Comparison of ENCODE assay signal across 14 cellular contexts in genomic region chr16:25020112-25020591, GRCh38. TPM values are rescaled to one million over a fixed set of nuclear protein-coding genes. Genes with fewer than 3 reads are reported as not detected.
A peak's percentile ranks its signal among the peaks of the same experiment; 100 is the strongest.
DNase-seq lines count a peak whose midpoint lies in the region; FAIRE-seq and TF ChIP-seq lines count a peak whose summit lies in the region.
"Had no signal": no experiment of that assay in that cellular context is flagged by ENCODE, and none has a peak within 500 bp of the region (broad histone marks: within the 10 kb centered on the region; RNA-seq: fewer than 3 reads in every experiment).

No MANE protein-coding gene starts in this region.

- CTCF ChIA-PET in OCI-LY7 (lab: Charles Lee; ENCODE audit: unreplicated experiment): no interaction called here

- peak overlapping the region in 10 of 11 experiments; percentile 18 to 82 (median 74); a peak in 19 of 22 replicates for H3K9ac ChIP-seq in BLaER1 treated with 17β-estradiol and CSF1 and Interleukin-3, amounts not matched to agents 10 nM and 100 nM

- H3K9me2 ChIP-seq in OCI-LY7 (ENCODE audit: insufficient read depth, low read length): no peaks in the 10 kb centered on the region

- no peaks in the 10 kb centered on the region for H3K27me3 ChIP-seq in BLaER1 treated with 17β-estradiol and CSF1 and Interleukin-3, amounts not matched to agents 10 nM and 100 nM
- H3K27me3 ChIP-seq in GM06990 (replicated peaks; ENCODE audit: control insufficient read depth, insufficient read depth, low read length) (no peaks in the 10 kb centered on the region), H7 (ENCODE audit: control insufficient read depth, insufficient read depth, low read length) (no peaks in the 10 kb centered on the region)
- H3K27me3 ChIP-seq: left lung had no signal

- DNase-seq in GM06990 (ENCODE audit: extremely low read depth, insufficient read length): no peak
- no peak for DNase-seq in OCI-LY7 (ENCODE audit: low spot score)
- DNase-seq in fibroblast of the aortic adventitia (ENCODE audit: low read depth): peak; percentile 33
- no peak for DNase-seq in H7
- DNase-seq in caudate nucleus (lab: John Stamatoyannopoulos, UW): no peak
- no peak for DNase-seq in stimulated activated CD4-positive, alpha-beta T cell treated with anti-CD3 and anti-CD28 coated beads, Interleukin-1b, Interleukin-23, amount 100 ng/mL, for 48 hours
- DNase-seq in H54 (ENCODE audit: insufficient read length, low spot score): no peak
- DNase-seq: H9, left lung, NCI-H1105, NCI-H226, trophoblast cell had no signal

- TF ChIP-seq CTCF in GM06990 (IDR thresholded peaks at IDR 0.05; ENCODE audit: insufficient read depth, low read length, poor library complexity, severe bottlenecking) (no peak), OCI-LY7 (conservative IDR thresholded peaks at IDR 0.05; ENCODE audit: low read length) (no peak), fibroblast of the aortic adventitia (IDR thresholded peaks at IDR 0.05; ENCODE audit: insufficient read depth, low read length) (no peak)

- POLR2A ChIA-PET in OCI-LY7 (lab: Charles Lee): interaction anchor here (0.7 to 2.0 kb wide), 8 partner anchors 10 to 90 kb away, joined by 3 to 8 read pairs (median 4); no protein-coding TSS in a partner anchor

- H4K20me1 ChIP-seq in BLaER1 treated with 17β-estradiol and CSF1 and Interleukin-3, amounts not matched to agents 10 nM and 100 nM: no peaks in the 10 kb centered on the region
- H4K20me1 ChIP-seq in OCI-LY7 (ENCODE audit: insufficient read depth, low read length): no peaks in the 10 kb centered on the region

- no peaks in the 10 kb centered on the region for H3K9me3 ChIP-seq in BLaER1 treated with 17β-estradiol and CSF1 and Interleukin-3, amounts not matched to agents 10 nM and 100 nM (replicated peaks in 1 of 11)
- H3K9me3 ChIP-seq in OCI-LY7 (ENCODE audit: low read length): no peaks in the 10 kb centered on the region
- H3K9me3 ChIP-seq: left lung had no signal

- TF ChIP-seq POLR2A in H54 (IDR thresholded peaks at IDR 0.05; ENCODE audit: low read depth, low read length): no peak

- peak overlapping the region; percentile 87 to 99 (median 94) for H3K4me2 ChIP-seq in BLaER1 treated with 17β-estradiol and CSF1 and Interleukin-3, amounts not matched to agents 10 nM and 100 nM
- peak overlapping the region; percentile 75 for H3K4me2 ChIP-seq in OCI-LY7 (ENCODE audit: low read length)

- BruUV-seq in OCI-LY7 (replicated peaks; lab: Mats Ljungman, UMichigan): no TSS peak

- H3K36me3 ChIP-seq in BLaER1 treated with 17β-estradiol and CSF1 and Interleukin-3, amounts not matched to agents 10 nM and 100 nM: no peaks in the 10 kb centered on the region
- H3K36me3 ChIP-seq in GM06990 (ENCODE audit: control insufficient read depth, insufficient read depth, low read length) (no peaks in the 10 kb centered on the region), OCI-LY7 (ENCODE audit: insufficient read depth, low read length) (no peaks in the 10 kb centered on the region), H7 (replicated peaks; ENCODE audit: control insufficient read depth, insufficient read depth, low read length) (no peaks in the 10 kb centered on the region)
- H3K36me3 ChIP-seq: left lung had no signal

- H3K79me2 ChIP-seq in OCI-LY7 (ENCODE audit: insufficient read depth, low read depth, low read length): no peaks in the 10 kb centered on the region

- peak overlapping the region; percentile 36 to 62 (median 50); a peak in 19 of 20 replicates for H3K4me3 ChIP-seq in BLaER1 treated with 17β-estradiol and CSF1 and Interleukin-3, amounts not matched to agents 10 nM and 100 nM
- H3K4me3 ChIP-seq in GM06990 (replicated peaks; ENCODE audit: low read depth, low read length): peak overlapping the region; percentile 44
- H3K4me3 ChIP-seq in OCI-LY7 (ENCODE audit: low read depth, low read length, poor library complexity, severe bottlenecking): peak overlapping the region; percentile 18
- no peak overlapping the region for H3K4me3 ChIP-seq in fibroblast of the aortic adventitia (ENCODE audit: low read depth, low read length)
- H3K4me3 ChIP-seq in H7 (ENCODE audit: insufficient read depth, low read depth, low read length): no peak overlapping the region
- H3K4me3 ChIP-seq: left lung had no signal

- no peak for FAIRE-seq in H54 (lab: Jason Lieb, UNC)
- FAIRE-seq: G401.6 had no signal

- intact Hi-C loops in OCI-LY7 (cut with micrococcal nuclease; ENCODE audit: unreplicated experiment): no loop called here

- H3K4me1 ChIP-seq in BLaER1 treated with 17β-estradiol and CSF1 and Interleukin-3, amounts not matched to agents 10 nM and 100 nM: peaks cover 58 to 81% (median 75%) of the 10 kb centered on the region in 10 experiments
- H3K4me1 ChIP-seq in OCI-LY7 (ENCODE audit: insufficient read depth, low read length, poor library complexity, severe bottlenecking): peaks cover 75% of the 10 kb centered on the region

- H2AFZ ChIP-seq in OCI-LY7 (ENCODE audit: low read length): no peak overlapping the region

- H3K27ac ChIP-seq in BLaER1 treated with 17β-estradiol and CSF1 and Interleukin-3, amounts not matched to agents 10 nM and 100 nM: peak overlapping the region in 8 of 11 experiments; percentile 83 to 93 (median 91); a peak in 16 of 22 replicates
- H3K27ac ChIP-seq in OCI-LY7 (ENCODE audit: low read depth, low read length, poor library complexity, severe bottlenecking): peak overlapping the region; percentile 86
- H3K27ac ChIP-seq in caudate nucleus (ENCODE audit: low read depth, low read length): no peak overlapping the region

RNA-seq across cellular contexts. Expression of gene ARHGAP17, which starts 5.0 kb away (rescaled TPM):
- 31.4 and 37.1 TPM in 2 replicates for total RNA-seq in OCI-LY7 (2014; rRNA removed; shearing (Covaris generic))
- total RNA-seq in OCI-LY7 (2022) (89.3 and 95.1 TPM in 2 replicates), fibroblast of the aortic adventitia (ENCODE audit: low replicate concordance) (54.0 and 72.9 TPM in 2 replicates)
- total RNA-seq in H7 (2014; rRNA removed; shearing (Covaris generic)): 31.3 and 33.3 TPM in 2 replicates

Comparison
In these comparisons a context has a peak if more than half of its experiments do, and no peak if none do; other contexts are left out.
1. H3K4me3 ChIP-seq: peak in BLaER1 treated with 17β-estradiol and CSF1 and Interleukin-3, amounts not matched to agents 10 nM and 100 nM (10 of 10), GM06990 (single experiment) and OCI-LY7 (single experiment); none in fibroblast of the aortic adventitia (single experiment) and H7 (single experiment).